ENCODE assay signal across 1 cellular context in the genomic region with DNA sequence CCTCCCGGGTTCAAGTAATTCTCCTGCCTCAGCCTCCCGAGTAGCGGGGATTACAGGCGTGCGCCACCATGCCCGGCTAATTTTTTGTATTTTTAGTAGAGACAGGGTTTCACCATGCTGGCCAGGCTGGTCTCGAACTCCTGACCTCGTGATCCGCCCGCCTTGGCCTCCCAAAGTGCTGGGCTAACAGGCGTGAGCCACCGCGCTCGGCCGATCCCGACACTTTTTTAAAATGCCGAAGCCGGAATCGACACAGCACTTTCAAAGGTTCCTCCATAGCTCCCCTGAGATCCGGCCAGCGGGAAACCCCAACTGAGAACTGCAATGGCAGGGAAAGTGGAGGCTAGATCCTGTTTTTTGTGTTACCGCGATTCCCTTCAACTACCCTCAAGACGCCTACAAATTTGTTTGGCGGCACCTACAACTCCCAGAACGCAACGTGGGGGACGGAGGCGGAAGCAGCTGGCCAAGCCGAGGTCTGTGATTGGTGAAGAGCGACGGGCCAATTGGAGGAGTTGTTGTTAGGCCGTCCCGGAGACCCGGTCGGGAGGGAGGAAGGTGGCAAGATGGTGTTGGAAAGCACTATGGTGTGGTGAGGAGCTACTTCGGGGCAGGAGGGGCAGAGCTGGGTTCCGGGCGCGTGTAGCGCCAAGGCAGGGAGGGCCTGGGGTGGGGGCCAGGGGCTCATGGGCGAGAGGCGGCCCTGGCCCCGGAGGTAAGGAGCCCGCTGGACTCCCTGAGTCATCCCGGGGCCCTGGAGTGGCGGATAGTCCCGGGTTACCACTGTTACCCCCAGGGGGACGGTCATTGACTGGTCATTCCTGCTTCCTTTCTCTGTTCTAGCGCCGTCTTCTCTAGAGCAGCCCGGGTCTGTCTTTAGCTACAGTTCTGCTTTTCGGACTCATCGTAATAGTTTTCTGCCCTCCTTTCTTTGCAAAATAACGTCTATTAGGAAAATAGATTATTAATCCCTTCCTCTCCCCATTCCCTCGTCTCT.
TF ChIP-seq lines count a peak whose summit lies in the region.

TSS of gene PSMD4 (plus strand) at position 518 of the 997 bp plus-strand sequence. CDS start at position 567, 49 bp downstream.

TF ChIP-seq in H1, 55 proteins besides CTCF, POLR2A, EP300 and RAD21 (continued from another document):
- no peak for TF ChIP-seq ATF2 (IDR thresholded peaks at IDR 0.05; ENCODE audit: low read length)
- TF ChIP-seq, protein P1, sequence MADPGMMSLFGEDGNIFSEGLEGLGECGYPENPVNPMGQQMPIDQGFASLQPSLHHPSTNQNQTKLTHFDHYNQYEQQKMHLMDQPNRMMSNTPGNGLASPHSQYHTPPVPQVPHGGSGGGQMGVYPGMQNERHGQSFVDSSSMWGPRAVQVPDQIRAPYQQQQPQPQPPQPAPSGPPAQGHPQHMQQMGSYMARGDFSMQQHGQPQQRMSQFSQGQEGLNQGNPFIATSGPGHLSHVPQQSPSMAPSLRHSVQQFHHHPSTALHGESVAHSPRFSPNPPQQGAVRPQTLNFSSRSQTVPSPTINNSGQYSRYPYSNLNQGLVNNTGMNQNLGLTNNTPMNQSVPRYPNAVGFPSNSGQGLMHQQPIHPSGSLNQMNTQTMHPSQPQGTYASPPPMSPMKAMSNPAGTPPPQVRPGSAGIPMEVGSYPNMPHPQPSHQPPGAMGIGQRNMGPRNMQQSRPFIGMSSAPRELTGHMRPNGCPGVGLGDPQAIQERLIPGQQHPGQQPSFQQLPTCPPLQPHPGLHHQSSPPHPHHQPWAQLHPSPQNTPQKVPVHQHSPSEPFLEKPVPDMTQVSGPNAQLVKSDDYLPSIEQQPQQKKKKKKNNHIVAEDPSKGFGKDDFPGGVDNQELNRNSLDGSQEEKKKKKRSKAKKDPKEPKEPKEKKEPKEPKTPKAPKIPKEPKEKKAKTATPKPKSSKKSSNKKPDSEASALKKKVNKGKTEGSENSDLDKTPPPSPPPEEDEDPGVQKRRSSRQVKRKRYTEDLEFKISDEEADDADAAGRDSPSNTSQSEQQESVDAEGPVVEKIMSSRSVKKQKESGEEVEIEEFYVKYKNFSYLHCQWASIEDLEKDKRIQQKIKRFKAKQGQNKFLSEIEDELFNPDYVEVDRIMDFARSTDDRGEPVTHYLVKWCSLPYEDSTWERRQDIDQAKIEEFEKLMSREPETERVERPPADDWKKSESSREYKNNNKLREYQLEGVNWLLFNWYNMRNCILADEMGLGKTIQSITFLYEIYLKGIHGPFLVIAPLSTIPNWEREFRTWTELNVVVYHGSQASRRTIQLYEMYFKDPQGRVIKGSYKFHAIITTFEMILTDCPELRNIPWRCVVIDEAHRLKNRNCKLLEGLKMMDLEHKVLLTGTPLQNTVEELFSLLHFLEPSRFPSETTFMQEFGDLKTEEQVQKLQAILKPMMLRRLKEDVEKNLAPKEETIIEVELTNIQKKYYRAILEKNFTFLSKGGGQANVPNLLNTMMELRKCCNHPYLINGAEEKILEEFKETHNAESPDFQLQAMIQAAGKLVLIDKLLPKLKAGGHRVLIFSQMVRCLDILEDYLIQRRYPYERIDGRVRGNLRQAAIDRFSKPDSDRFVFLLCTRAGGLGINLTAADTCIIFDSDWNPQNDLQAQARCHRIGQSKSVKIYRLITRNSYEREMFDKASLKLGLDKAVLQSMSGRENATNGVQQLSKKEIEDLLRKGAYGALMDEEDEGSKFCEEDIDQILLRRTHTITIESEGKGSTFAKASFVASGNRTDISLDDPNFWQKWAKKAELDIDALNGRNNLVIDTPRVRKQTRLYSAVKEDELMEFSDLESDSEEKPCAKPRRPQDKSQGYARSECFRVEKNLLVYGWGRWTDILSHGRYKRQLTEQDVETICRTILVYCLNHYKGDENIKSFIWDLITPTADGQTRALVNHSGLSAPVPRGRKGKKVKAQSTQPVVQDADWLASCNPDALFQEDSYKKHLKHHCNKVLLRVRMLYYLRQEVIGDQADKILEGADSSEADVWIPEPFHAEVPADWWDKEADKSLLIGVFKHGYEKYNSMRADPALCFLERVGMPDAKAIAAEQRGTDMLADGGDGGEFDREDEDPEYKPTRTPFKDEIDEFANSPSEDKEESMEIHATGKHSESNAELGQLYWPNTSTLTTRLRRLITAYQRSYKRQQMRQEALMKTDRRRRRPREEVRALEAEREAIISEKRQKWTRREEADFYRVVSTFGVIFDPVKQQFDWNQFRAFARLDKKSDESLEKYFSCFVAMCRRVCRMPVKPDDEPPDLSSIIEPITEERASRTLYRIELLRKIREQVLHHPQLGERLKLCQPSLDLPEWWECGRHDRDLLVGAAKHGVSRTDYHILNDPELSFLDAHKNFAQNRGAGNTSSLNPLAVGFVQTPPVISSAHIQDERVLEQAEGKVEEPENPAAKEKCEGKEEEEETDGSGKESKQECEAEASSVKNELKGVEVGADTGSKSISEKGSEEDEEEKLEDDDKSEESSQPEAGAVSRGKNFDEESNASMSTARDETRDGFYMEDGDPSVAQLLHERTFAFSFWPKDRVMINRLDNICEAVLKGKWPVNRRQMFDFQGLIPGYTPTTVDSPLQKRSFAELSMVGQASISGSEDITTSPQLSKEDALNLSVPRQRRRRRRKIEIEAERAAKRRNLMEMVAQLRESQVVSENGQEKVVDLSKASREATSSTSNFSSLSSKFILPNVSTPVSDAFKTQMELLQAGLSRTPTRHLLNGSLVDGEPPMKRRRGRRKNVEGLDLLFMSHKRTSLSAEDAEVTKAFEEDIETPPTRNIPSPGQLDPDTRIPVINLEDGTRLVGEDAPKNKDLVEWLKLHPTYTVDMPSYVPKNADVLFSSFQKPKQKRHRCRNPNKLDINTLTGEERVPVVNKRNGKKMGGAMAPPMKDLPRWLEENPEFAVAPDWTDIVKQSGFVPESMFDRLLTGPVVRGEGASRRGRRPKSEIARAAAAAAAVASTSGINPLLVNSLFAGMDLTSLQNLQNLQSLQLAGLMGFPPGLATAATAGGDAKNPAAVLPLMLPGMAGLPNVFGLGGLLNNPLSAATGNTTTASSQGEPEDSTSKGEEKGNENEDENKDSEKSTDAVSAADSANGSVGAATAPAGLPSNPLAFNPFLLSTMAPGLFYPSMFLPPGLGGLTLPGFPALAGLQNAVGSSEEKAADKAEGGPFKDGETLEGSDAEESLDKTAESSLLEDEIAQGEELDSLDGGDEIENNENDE (IDR thresholded peaks at IDR 0.05; ENCODE audit: insufficient replicate concordance, low read length) = no peak
- TF ChIP-seq ZNF274 (IDR thresholded peaks at IDR 0.05; ENCODE audit: borderline replicate concordance, extremely low read depth, low read length) = no peak
- no peak for TF ChIP-seq NRF1 (IDR thresholded peaks at IDR 0.05; ENCODE audit: low read depth, low read length)
- TF ChIP-seq SRF (IDR thresholded peaks at IDR 0.05; ENCODE audit: low read depth, low read length) = no peak
- no peak for TF ChIP-seq BCL11A (IDR thresholded peaks at IDR 0.05; ENCODE audit: low read depth in 2 of 2, low read length in 2 of 2)
- TF ChIP-seq SIX5 (IDR thresholded peaks at IDR 0.05; ENCODE audit: low read depth, low read length) = peak; percentile 71
- TF ChIP-seq CHD1 (IDR thresholded peaks at IDR 0.05; ENCODE audit: low read depth, low read length) = no peak
- TF ChIP-seq GTF2F1 (IDR thresholded peaks at IDR 0.05; ENCODE audit: borderline replicate concordance, low read depth, low read length) = no peak
- TF ChIP-seq TCF12 (IDR thresholded peaks at IDR 0.05; ENCODE audit: low read depth, low read length) = no peak
- peak; percentile 36 to 60; a peak in 1 of 4 replicates for TF ChIP-seq SIN3A (conservative IDR thresholded peaks at IDR 0.05 in 1 of 2, IDR thresholded peaks at IDR 0.05 in 1 of 2; ENCODE audit: low read depth in 1 of 2, low read length in 2 of 2)
- TF ChIP-seq JUN (IDR thresholded peaks at IDR 0.05; ENCODE audit: low read depth, low read length) = no peak
- TF ChIP-seq SP1 (IDR thresholded peaks at IDR 0.05; ENCODE audit: low read depth, low read length) = peak; percentile 97
- peak; percentile 39 for TF ChIP-seq ASH2L (IDR thresholded peaks at IDR 0.05; ENCODE audit: low read length)
- TF ChIP-seq, protein P2, sequence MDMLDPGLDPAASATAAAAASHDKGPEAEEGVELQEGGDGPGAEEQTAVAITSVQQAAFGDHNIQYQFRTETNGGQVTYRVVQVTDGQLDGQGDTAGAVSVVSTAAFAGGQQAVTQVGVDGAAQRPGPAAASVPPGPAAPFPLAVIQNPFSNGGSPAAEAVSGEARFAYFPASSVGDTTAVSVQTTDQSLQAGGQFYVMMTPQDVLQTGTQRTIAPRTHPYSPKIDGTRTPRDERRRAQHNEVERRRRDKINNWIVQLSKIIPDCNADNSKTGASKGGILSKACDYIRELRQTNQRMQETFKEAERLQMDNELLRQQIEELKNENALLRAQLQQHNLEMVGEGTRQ (IDR thresholded peaks at IDR 0.05; ENCODE audit: low read length) = 0 out of 2 replicates have a peak, but pooled peaks have one; percentile 17
- no peak for TF ChIP-seq SAP30 (IDR thresholded peaks at IDR 0.05; ENCODE audit: insufficient read depth, insufficient replicate concordance, low read length)
- TF ChIP-seq PHF8 (conservative IDR thresholded peaks at IDR 0.05; ENCODE audit: low read depth, low read length) = peak; percentile 93
- TF ChIP-seq, protein P3, sequence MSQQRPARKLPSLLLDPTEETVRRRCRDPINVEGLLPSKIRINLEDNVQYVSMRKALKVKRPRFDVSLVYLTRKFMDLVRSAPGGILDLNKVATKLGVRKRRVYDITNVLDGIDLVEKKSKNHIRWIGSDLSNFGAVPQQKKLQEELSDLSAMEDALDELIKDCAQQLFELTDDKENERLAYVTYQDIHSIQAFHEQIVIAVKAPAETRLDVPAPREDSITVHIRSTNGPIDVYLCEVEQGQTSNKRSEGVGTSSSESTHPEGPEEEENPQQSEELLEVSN (IDR thresholded peaks at IDR 0.05) = peak; percentile 56; the same call in 1 of the 2 replicates
- 0 out of 4 replicates have a peak, but pooled peaks of 1 of the 2 experiments have one; percentile 45 for TF ChIP-seq HDAC2 (IDR thresholded peaks at IDR 0.05; ENCODE audit: borderline replicate concordance in 1 of 2, low read depth in 2 of 2, low read length in 2 of 2)
- peak; percentile 61 for TF ChIP-seq TAF7 (optimal IDR thresholded peaks at IDR 0.05; ENCODE audit: borderline replicate concordance, low read depth, low read length)
- TF ChIP-seq RNF2 (IDR thresholded peaks at IDR 0.05; ENCODE audit: borderline replicate concordance, low read depth, low read length, missing control alignments, poor library complexity, severe bottlenecking) = no peak
- no peak for TF ChIP-seq RBBP5 (IDR thresholded peaks at IDR 0.05; ENCODE audit: borderline replicate concordance, low read depth, low read length)
- no peak for TF ChIP-seq BACH1 (IDR thresholded peaks at IDR 0.05; ENCODE audit: low read length)
- TF ChIP-seq FOSL1 (IDR thresholded peaks at IDR 0.05; ENCODE audit: insufficient read depth, low read depth, low read length) = no peak
- peak; percentile 67 for TF ChIP-seq YY1 (IDR thresholded peaks at IDR 0.05; ENCODE audit: low read depth, low read length)
- no peak for TF ChIP-seq SP2 (IDR thresholded peaks at IDR 0.05; ENCODE audit: low read length)
- TF ChIP-seq JUND (IDR thresholded peaks at IDR 0.05; ENCODE audit: low read length) = no peak
- TF ChIP-seq CHD2 (IDR thresholded peaks at IDR 0.05; ENCODE audit: low read length) = peak; percentile 90
- TF ChIP-seq SP4 (IDR thresholded peaks at IDR 0.05; ENCODE audit: low read length) = no peak; the same call in 1 of the 2 replicates
- TF ChIP-seq, protein P4, sequence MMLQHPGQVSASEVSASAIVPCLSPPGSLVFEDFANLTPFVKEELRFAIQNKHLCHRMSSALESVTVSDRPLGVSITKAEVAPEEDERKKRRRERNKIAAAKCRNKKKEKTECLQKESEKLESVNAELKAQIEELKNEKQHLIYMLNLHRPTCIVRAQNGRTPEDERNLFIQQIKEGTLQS (IDR thresholded peaks at IDR 0.05; ENCODE audit: insufficient read depth, low read depth, low read length) = no peak
- TF ChIP-seq CREB1 (IDR thresholded peaks at IDR 0.05) = peak; percentile 56
- TF ChIP-seq BRCA1 (IDR thresholded peaks at IDR 0.05; ENCODE audit: low read depth, low read length) = no peak
- peak; percentile 95 for TF ChIP-seq TAF1 (IDR thresholded peaks at IDR 0.05; ENCODE audit: low read depth, low read length)
- TF ChIP-seq TBP (IDR thresholded peaks at IDR 0.05; ENCODE audit: low read depth, low read length) = peak; percentile 87
- TF ChIP-seq KDM1A (IDR thresholded peaks at IDR 0.05; ENCODE audit: borderline replicate concordance, low read length) = peak; percentile 58; the same call in 1 of the 2 replicates
- no peak for TF ChIP-seq CBX8 (IDR thresholded peaks at IDR 0.05; ENCODE audit: borderline replicate concordance, low read depth, low read length)
- no peak for TF ChIP-seq SIRT6 (IDR thresholded peaks at IDR 0.05; ENCODE audit: low read length)
- no peak for TF ChIP-seq NANOG (IDR thresholded peaks at IDR 0.05; ENCODE audit: insufficient read depth, low read depth, low read length, poor library complexity, severe bottlenecking)
- 0 out of 2 replicates have a peak, but pooled peaks have one; percentile 31 for TF ChIP-seq EGR1 (IDR thresholded peaks at IDR 0.05; ENCODE audit: borderline replicate concordance, low read depth, low read length)
- no peak for TF ChIP-seq POU5F1 (IDR thresholded peaks at IDR 0.05; ENCODE audit: low read depth, low read length)
- no peak for TF ChIP-seq HDAC6 (IDR thresholded peaks at IDR 0.05; ENCODE audit: low read depth, low read length)
- TF ChIP-seq RXRA (IDR thresholded peaks at IDR 0.05; ENCODE audit: insufficient read depth, low read depth, low read length) = no peak
- TF ChIP-seq KDM4A (IDR thresholded peaks at IDR 0.05; ENCODE audit: low read depth, low read length, severe bottlenecking) = no peak
- peak; percentile 99 for TF ChIP-seq POLR2AphosphoS5 (IDR thresholded peaks at IDR 0.05; ENCODE audit: low read depth, low read length)
- TF ChIP-seq RFX5 (IDR thresholded peaks at IDR 0.05; ENCODE audit: borderline replicate concordance, low read depth, low read length) = 0 out of 2 replicates have a peak, but pooled peaks have one; percentile 11
- peak; percentile 86 for TF ChIP-seq KDM5A (IDR thresholded peaks at IDR 0.05; ENCODE audit: low read length)
- no peak for TF ChIP-seq SUZ12 (IDR thresholded peaks at IDR 0.05; ENCODE audit: low read length)
- TF ChIP-seq, protein P5, sequence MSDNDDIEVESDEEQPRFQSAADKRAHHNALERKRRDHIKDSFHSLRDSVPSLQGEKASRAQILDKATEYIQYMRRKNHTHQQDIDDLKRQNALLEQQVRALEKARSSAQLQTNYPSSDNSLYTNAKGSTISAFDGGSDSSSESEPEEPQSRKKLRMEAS (IDR thresholded peaks at IDR 0.05) = peak; percentile 54; the same call in 1 of the 2 replicates
- no peak for TF ChIP-seq CTBP2 (IDR thresholded peaks at IDR 0.05; ENCODE audit: borderline replicate concordance, insufficient read depth, insufficient read length, low read length)
